In the genomic region with DNA sequence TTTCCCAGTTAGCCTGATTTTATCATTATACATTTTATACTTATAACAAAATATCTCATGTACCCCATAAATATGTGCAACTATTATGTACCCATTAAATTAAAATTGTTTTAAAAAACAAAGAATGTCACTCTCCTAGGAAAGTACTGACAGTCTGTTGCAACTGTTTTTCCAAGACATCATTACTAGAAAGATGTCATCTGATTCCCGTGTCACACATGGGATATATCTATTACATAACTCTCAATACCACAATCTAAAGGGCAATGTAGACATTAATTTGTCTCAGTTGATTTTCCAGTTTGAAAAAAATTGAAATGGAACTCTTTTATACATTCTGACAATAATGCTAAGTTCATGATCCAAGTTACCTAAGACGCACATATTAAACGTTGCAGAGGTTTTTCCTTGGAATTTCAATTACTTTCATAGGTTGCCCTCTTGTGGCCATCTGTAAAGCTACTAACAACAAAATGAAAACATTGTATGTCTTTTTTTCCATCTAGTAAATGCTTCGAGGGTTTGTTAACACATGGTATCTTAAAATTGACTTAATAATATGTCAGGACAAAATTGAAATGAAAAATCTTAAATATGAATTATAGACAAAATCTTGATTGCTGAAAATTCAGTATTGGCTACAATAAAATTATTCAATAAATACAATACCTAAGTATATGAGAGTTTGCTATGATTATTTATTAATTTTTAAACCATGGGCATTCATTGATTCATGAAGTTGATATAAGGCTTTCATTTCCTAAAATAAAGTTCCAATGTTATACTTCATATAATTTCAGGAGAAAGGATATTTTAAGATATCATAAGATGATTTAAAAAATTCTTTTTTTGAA, we compare ENCODE assay signal across 9 cellular contexts.
DNase-seq lines count a peak whose midpoint lies in the region; ATAC-seq and TF ChIP-seq lines count a peak whose summit lies in the region.
"Had no signal": no experiment of that assay in that cellular context is flagged by ENCODE, and none has a peak within 500 bp of the region (broad histone marks: within the 10 kb centered on the region; RNA-seq: fewer than 3 reads in every experiment).

No MANE protein-coding gene starts in this region.

- DNase-seq in G401 (ENCODE audit: low spot score) (peak; percentile 84), NCI-H1048 (lab: John Stamatoyannopoulos, UW) (peak; percentile 36), testis (peak; percentile 16), activated gamma-delta T cell (lab: John Stamatoyannopoulos, UW) (no peak)
- no peak for DNase-seq in activated naive CD8-positive, alpha-beta T cell treated with anti-CD3 and anti-CD28 coated beads for 36 hours

- in situ Hi-C loops in G401 (cut with HindIII; ENCODE audit: low sequenced_read_pairs), result no loop called here

- peak; percentile 17 to 61 (median 50) for TF ChIP-seq CTCF in gastroesophageal sphincter (IDR thresholded peaks at IDR 0.05)
- TF ChIP-seq CTCF in testis (IDR thresholded peaks at IDR 0.05), result peak; percentile 35 to 57 (median 35)

- peaks cover 4% of the 10 kb centered on the region for H3K27me3 Mint-ChIP-seq in activated naive CD8-positive, alpha-beta T cell treated with anti-CD3 and anti-CD28 coated beads for 36 hours

- no peaks in the 10 kb centered on the region for H3K4me1 ChIP-seq in gastroesophageal sphincter
- no peaks in the 10 kb centered on the region for H3K4me1 ChIP-seq in testis

- ATAC-seq in SK-N-SH treated with all-trans-retinoic acid at 6 μM for 48 hours, result peak; percentile 75
- no peak for ATAC-seq in gastroesophageal sphincter
- no peak for ATAC-seq in GM21447 (IDR thresholded peaks at IDR 0.05; ENCODE audit: unreplicated experiment)

- H3K27me3 ChIP-seq in gastroesophageal sphincter (no peaks in the 10 kb centered on the region), testis (no peaks in the 10 kb centered on the region)

- H3K27ac Mint-ChIP-seq in activated naive CD8-positive, alpha-beta T cell treated with anti-CD3 and anti-CD28 coated beads for 36 hours, result no peak overlapping the region
- H3K27ac Mint-ChIP-seq: T-helper 1 cell treated with Interleukin-12 subunit alpha and Interleukin-12 subunit beta and Interleukin-4 antibody, amounts not matched to agents 30 μg/mL and 1 μg/mL, for 36 hours had no signal

- H3K4me3 ChIP-seq in gastroesophageal sphincter (no peak overlapping the region), testis (no peak overlapping the region)

- H3K4me3 Mint-ChIP-seq in activated naive CD8-positive, alpha-beta T cell treated with anti-CD3 and anti-CD28 coated beads for 36 hours, result no peak overlapping the region
- H3K4me3 Mint-ChIP-seq: T-helper 1 cell treated with Interleukin-12 subunit alpha and Interleukin-12 subunit beta and Interleukin-4 antibody, amounts not matched to agents 30 μg/mL and 1 μg/mL, for 36 hours had no signal

- H3K36me3 ChIP-seq in gastroesophageal sphincter (no peaks in the 10 kb centered on the region), testis (ENCODE audit: low read depth, missing control alignments) (no peaks in the 10 kb centered on the region)

- no peaks in the 10 kb centered on the region for H3K9me3 Mint-ChIP-seq in activated naive CD8-positive, alpha-beta T cell treated with anti-CD3 and anti-CD28 coated beads for 36 hours
- H3K9me3 Mint-ChIP-seq: T-helper 1 cell treated with Interleukin-12 subunit alpha and Interleukin-12 subunit beta and Interleukin-4 antibody, amounts not matched to agents 30 μg/mL and 1 μg/mL, for 36 hours had no signal

- H3K4me1 Mint-ChIP-seq in activated naive CD8-positive, alpha-beta T cell treated with anti-CD3 and anti-CD28 coated beads for 36 hours, result no peaks in the 10 kb centered on the region

- TF ChIP-seq POLR2A in gastroesophageal sphincter (IDR thresholded peaks at IDR 0.05) (no peak), testis (IDR thresholded peaks at IDR 0.05) (no peak)

- H3K36me3 Mint-ChIP-seq in activated naive CD8-positive, alpha-beta T cell treated with anti-CD3 and anti-CD28 coated beads for 36 hours, result no peaks in the 10 kb centered on the region

- no peak for TF ChIP-seq EP300 in gastroesophageal sphincter (IDR thresholded peaks at IDR 0.05)

- H3K9me3 ChIP-seq in gastroesophageal sphincter (no peaks in the 10 kb centered on the region), testis (no peaks in the 10 kb centered on the region)

- 10 to 13% methylated on average over 4 of the region's 4 CpGs for WGBS in gastroesophageal sphincter (ENCODE audit: low coverage in 1 of 2), 2 donors
- whole genome bisulfite sequencing in testis, 2 donors, result 30 to 33% methylated on average over 4 of the region's 4 CpGs

- intact Hi-C loops in testis (cut with DNase I; ENCODE audit: low total_unique reads), result no loop called here

- H3K27ac ChIP-seq in gastroesophageal sphincter, result no peak overlapping the region
- no peak overlapping the region for H3K27ac ChIP-seq in testis

TF ChIP-seq in SK-N-SH treated with all-trans-retinoic acid at 6 μM for 48 hours, 23 proteins besides CTCF, POLR2A, EP300 and RAD21:
- TF ChIP-seq ZNF565 (CRISPR knock-in tag; conservative IDR thresholded peaks at IDR 0.05; ENCODE audit: low read depth) (no peak), GLIS3 (CRISPR knock-in tag; IDR thresholded peaks at IDR 0.05) (no peak), SNAI2 (CRISPR knock-in tag; IDR thresholded peaks at IDR 0.05) (no peak), ARNTL (CRISPR knock-in tag; IDR thresholded peaks at IDR 0.05; ENCODE audit: borderline replicate concordance, low read depth) (no peak), ZFP3 (CRISPR knock-in tag; IDR thresholded peaks at IDR 0.05) (no peak), TCF4 (CRISPR knock-in tag; IDR thresholded peaks at IDR 0.05; ENCODE audit: borderline replicate concordance) (no peak), ZFP30 (CRISPR knock-in tag; IDR thresholded peaks at IDR 0.05) (no peak), OSR1 (CRISPR knock-in tag; IDR thresholded peaks at IDR 0.05) (no peak), ZNF8 (CRISPR knock-in tag; IDR thresholded peaks at IDR 0.05) (no peak), RARB (CRISPR knock-in tag; IDR thresholded peaks at IDR 0.05) (no peak), TOX (CRISPR knock-in tag; IDR thresholded peaks at IDR 0.05; ENCODE audit: borderline replicate concordance) (no peak), BACH2 (CRISPR knock-in tag; IDR thresholded peaks at IDR 0.05; ENCODE audit: borderline replicate concordance) (no peak), ESRRG (CRISPR knock-in tag; IDR thresholded peaks at IDR 0.05) (no peak), ZNF70 (CRISPR knock-in tag; IDR thresholded peaks at IDR 0.05) (no peak)
- TF ChIP-seq, protein P1, sequence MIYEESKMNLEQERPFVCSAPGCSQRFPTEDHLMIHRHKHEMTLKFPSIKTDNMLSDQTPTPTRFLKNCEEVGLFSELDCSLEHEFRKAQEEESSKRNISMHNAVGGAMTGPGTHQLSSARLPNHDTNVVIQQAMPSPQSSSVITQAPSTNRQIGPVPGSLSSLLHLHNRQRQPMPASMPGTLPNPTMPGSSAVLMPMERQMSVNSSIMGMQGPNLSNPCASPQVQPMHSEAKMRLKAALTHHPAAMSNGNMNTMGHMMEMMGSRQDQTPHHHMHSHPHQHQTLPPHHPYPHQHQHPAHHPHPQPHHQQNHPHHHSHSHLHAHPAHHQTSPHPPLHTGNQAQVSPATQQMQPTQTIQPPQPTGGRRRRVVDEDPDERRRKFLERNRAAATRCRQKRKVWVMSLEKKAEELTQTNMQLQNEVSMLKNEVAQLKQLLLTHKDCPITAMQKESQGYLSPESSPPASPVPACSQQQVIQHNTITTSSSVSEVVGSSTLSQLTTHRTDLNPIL (CRISPR knock-in tag; IDR thresholded peaks at IDR 0.05; ENCODE audit: low read depth), result no peak
- TF ChIP-seq, protein P2, sequence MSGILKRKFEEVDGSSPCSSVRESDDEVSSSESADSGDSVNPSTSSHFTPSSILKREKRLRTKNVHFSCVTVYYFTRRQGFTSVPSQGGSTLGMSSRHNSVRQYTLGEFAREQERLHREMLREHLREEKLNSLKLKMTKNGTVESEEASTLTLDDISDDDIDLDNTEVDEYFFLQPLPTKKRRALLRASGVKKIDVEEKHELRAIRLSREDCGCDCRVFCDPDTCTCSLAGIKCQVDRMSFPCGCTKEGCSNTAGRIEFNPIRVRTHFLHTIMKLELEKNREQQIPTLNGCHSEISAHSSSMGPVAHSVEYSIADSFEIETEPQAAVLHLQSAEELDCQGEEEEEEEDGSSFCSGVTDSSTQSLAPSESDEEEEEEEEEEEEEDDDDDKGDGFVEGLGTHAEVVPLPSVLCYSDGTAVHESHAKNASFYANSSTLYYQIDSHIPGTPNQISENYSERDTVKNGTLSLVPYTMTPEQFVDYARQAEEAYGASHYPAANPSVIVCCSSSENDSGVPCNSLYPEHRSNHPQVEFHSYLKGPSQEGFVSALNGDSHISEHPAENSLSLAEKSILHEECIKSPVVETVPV (CRISPR knock-in tag; IDR thresholded peaks at IDR 0.05), result no peak

Comparison
In these comparisons a context has a peak if more than half of its experiments do, and no peak if none do; other contexts are left out.
1. DNase-seq: peak in G401 (single experiment), NCI-H1048 (single experiment) and testis (single experiment); none in activated naive CD8-positive, alpha-beta T cell treated with anti-CD3 and anti-CD28 coated beads for 36 hours (single experiment) and activated gamma-delta T cell (single experiment).